Comparison of ENCODE assay signal across 27 cellular contexts in genomic region chr16:56975714-56976113, GRCh38. TPM values are rescaled to one million over a fixed set of nuclear protein-coding genes. Genes with fewer than 3 reads are reported as not detected.
DNase-seq lines count a peak whose midpoint lies in the region; ATAC-seq and TF ChIP-seq lines count a peak whose summit lies in the region.
"Had no signal": no experiment of that assay in that cellular context is flagged by ENCODE, and none has a peak within 500 bp of the region (broad histone marks: within the 10 kb centered on the region; RNA-seq: fewer than 3 reads in every experiment).

No MANE protein-coding gene starts in this region.

- H3K9ac ChIP-seq in BLaER1 treated with 17β-estradiol and CSF1 and Interleukin-3, amounts not matched to agents 10 nM and 100 nM: no peak overlapping the region

- H3K9me3 Mint-ChIP-seq in CD4-positive, alpha-beta T cell: no peaks in the 10 kb centered on the region
- no peaks in the 10 kb centered on the region for H3K9me3 Mint-ChIP-seq in activated T-helper 17 cell treated with anti-CD3 and anti-CD28 coated beads, Interleukin-2, amount 50 U/mL, for 72 hours
- no peaks in the 10 kb centered on the region for H3K9me3 Mint-ChIP-seq in naive B cell
- H3K9me3 Mint-ChIP-seq: CD14-positive monocyte had no signal

- peak overlapping the region; percentile 32 for H3K27ac Mint-ChIP-seq in CD4-positive, alpha-beta T cell
- H3K27ac Mint-ChIP-seq in activated T-helper 17 cell treated with anti-CD3 and anti-CD28 coated beads, Interleukin-2, amount 50 U/mL, for 72 hours: peak overlapping the region; percentile 55
- H3K27ac Mint-ChIP-seq in naive B cell: peak overlapping the region in 5 of 6 donors; percentile 21 to 94 (median 56)
- H3K27ac Mint-ChIP-seq: progenitor cell of endocrine pancreas had no signal

- ATAC-seq in CD4-positive, alpha-beta T cell (ENCODE audit: poor library complexity): peak; percentile 34
- ATAC-seq in activated T-helper 17 cell treated with anti-CD3 and anti-CD28 coated beads, Interleukin-2, amount 50 U/mL, for 72 hours (replicated peaks): no peak
- ATAC-seq in naive B cell (ENCODE audit: low read depth in 2 of 2) (no peak), GM21723 (IDR thresholded peaks at IDR 0.05; ENCODE audit: unreplicated experiment) (no peak), HG03342 (IDR thresholded peaks at IDR 0.05; ENCODE audit: unreplicated experiment) (no peak)
- ATAC-seq: foreskin keratinocyte, heart right ventricle, sciatic nerve had no signal

- peaks cover 39 to 88% (median 83%) of the 10 kb centered on the region in 10 experiments for H3K4me1 ChIP-seq in BLaER1 treated with 17β-estradiol and CSF1 and Interleukin-3, amounts not matched to agents 10 nM and 100 nM
- H3K4me1 ChIP-seq: ascending aorta, foreskin keratinocyte had no signal

- CTCF ChIA-PET in CD4-positive, alpha-beta T cell (lab: Charles Lee): interaction anchor here (0.6 to 1.1 kb wide), 2 partner anchors 70 to 108 kb away, joined by 3 read pairs; no protein-coding TSS in a partner anchor

- TF ChIP-seq CTCF in CD4-positive, alpha-beta T cell (IDR thresholded peaks at IDR 0.05): no peak

- H3K27ac ChIP-seq in BLaER1 treated with 17β-estradiol and CSF1 and Interleukin-3, amounts not matched to agents 10 nM and 100 nM: no peak overlapping the region
- no peak overlapping the region for H3K27ac ChIP-seq in CD4-positive, alpha-beta T cell (ENCODE audit: low read depth, low read length)
- H3K27ac ChIP-seq: ascending aorta, cardiac muscle cell, esophagus muscularis mucosa, foreskin keratinocyte, heart right ventricle had no signal

- no peaks in the 10 kb centered on the region for H4K20me1 ChIP-seq in BLaER1 treated with 17β-estradiol and CSF1 and Interleukin-3, amounts not matched to agents 10 nM and 100 nM

- H3K4me1 Mint-ChIP-seq in CD4-positive, alpha-beta T cell (ENCODE audit: low read depth): peaks cover 47% of the 10 kb centered on the region
- H3K4me1 Mint-ChIP-seq in activated T-helper 17 cell treated with anti-CD3 and anti-CD28 coated beads, Interleukin-2, amount 50 U/mL, for 72 hours: peaks cover 34% of the 10 kb centered on the region
- peaks cover 54 to 84% (median 75%) of the 10 kb centered on the region in 3 donors for H3K4me1 Mint-ChIP-seq in naive B cell

- H3K4me3 ChIP-seq in BLaER1 treated with 17β-estradiol and CSF1 and Interleukin-3, amounts not matched to agents 10 nM and 100 nM: no peak overlapping the region
- H3K4me3 ChIP-seq: ascending aorta, cardiac muscle cell, esophagus muscularis mucosa, heart right ventricle had no signal

- H3K9me3 ChIP-seq in BLaER1 treated with 17β-estradiol and CSF1 and Interleukin-3, amounts not matched to agents 10 nM and 100 nM (replicated peaks in 1 of 11): peaks cover 0 to 11% (median 0%) of the 10 kb centered on the region in 11 experiments; a peak in 6 of 22 replicates
- no peaks in the 10 kb centered on the region for H3K9me3 ChIP-seq in CD4-positive, alpha-beta T cell (ENCODE audit: control insufficient read depth, low read length)
- H3K9me3 ChIP-seq: ascending aorta, esophagus muscularis mucosa, heart right ventricle had no signal

- peak overlapping the region in 8 of 11 experiments; percentile 14 to 60 (median 38); a peak in 9 of 22 replicates for H3K4me2 ChIP-seq in BLaER1 treated with 17β-estradiol and CSF1 and Interleukin-3, amounts not matched to agents 10 nM and 100 nM

- POLR2A ChIA-PET in CD4-positive, alpha-beta T cell (lab: Charles Lee): interaction anchor here (1.1 to 1.6 kb wide), 5 partner anchors 9 to 66 kb away, joined by 3 to 5 read pairs (median 3); partner anchors contain the start of gene NLRC5

- no peaks in the 10 kb centered on the region for H3K27me3 ChIP-seq in BLaER1 treated with 17β-estradiol and CSF1 and Interleukin-3, amounts not matched to agents 10 nM and 100 nM
- H3K27me3 ChIP-seq in CD4-positive, alpha-beta T cell (ENCODE audit: control insufficient read depth, insufficient read depth, low read length): no peaks in the 10 kb centered on the region
- H3K27me3 ChIP-seq: ascending aorta, cardiac muscle cell, esophagus muscularis mucosa, heart right ventricle had no signal

- no peaks in the 10 kb centered on the region for H3K27me3 Mint-ChIP-seq in CD4-positive, alpha-beta T cell
- H3K27me3 Mint-ChIP-seq in activated T-helper 17 cell treated with anti-CD3 and anti-CD28 coated beads, Interleukin-2, amount 50 U/mL, for 72 hours: no peaks in the 10 kb centered on the region
- H3K27me3 Mint-ChIP-seq in naive B cell: no peaks in the 10 kb centered on the region

- H3K36me3 Mint-ChIP-seq in CD4-positive, alpha-beta T cell (ENCODE audit: low read depth): no peaks in the 10 kb centered on the region
- no peaks in the 10 kb centered on the region for H3K36me3 Mint-ChIP-seq in activated T-helper 17 cell treated with anti-CD3 and anti-CD28 coated beads, Interleukin-2, amount 50 U/mL, for 72 hours (ENCODE audit: low read depth)
- no peaks in the 10 kb centered on the region for H3K36me3 Mint-ChIP-seq in naive B cell
- H3K36me3 Mint-ChIP-seq: CD14-positive monocyte had no signal

- no peak for DNase-seq in CD4-positive, alpha-beta T cell
- DNase-seq in naive B cell: no peak
- DNase-seq in cortex of kidney (lab: John Stamatoyannopoulos, UW): no peak
- no peak for DNase-seq in DMS79 (lab: John Stamatoyannopoulos, UW)
- DNase-seq: activated gamma-delta T cell treated with Interleukin-2 at 50 U/mL for 16 hours; activated T-cell treated with anti-CD3 and anti-CD28 coated beads, Interleukin-2, amount 50 U/mL, for 1 hour; DMS153; foreskin keratinocyte; heart right ventricle; NCI-H1105; NCI-H2081; NCI-H226; stimulated activated CD4-positive, alpha-beta T cell treated with anti-CD3 and anti-CD28 coated beads, Interleukin-4, amount 100 ng/mL, for 24 hours; stimulated activated naive CD4-positive, alpha-beta T cell; SW 1271 had no signal

- no peak overlapping the region for H3K4me3 Mint-ChIP-seq in CD4-positive, alpha-beta T cell
- no peak overlapping the region for H3K4me3 Mint-ChIP-seq in activated T-helper 17 cell treated with anti-CD3 and anti-CD28 coated beads, Interleukin-2, amount 50 U/mL, for 72 hours
- H3K4me3 Mint-ChIP-seq in naive B cell: peak overlapping the region in 4 of 8 donors; percentile 8 to 81 (median 16)

- H3K36me3 ChIP-seq in BLaER1 treated with 17β-estradiol and CSF1 and Interleukin-3, amounts not matched to agents 10 nM and 100 nM: no peaks in the 10 kb centered on the region
- H3K36me3 ChIP-seq: ascending aorta, cardiac muscle cell, esophagus muscularis mucosa, heart right ventricle had no signal

- intact Hi-C loops in CD4-positive, alpha-beta T cell (cut with DNase I, micrococcal nuclease): no loop called here

RNA-seq across cellular contexts. Expression of gene NLRC5, which starts 13.6 kb away (rescaled TPM):
- 100 to 1,000 TPM; 424 to 434 TPM for total RNA-seq in CD4-positive, alpha-beta T cell
- total RNA-seq in activated T-helper 17 cell treated with anti-CD3 and anti-CD28 coated beads, Interleukin-2, amount 50 U/mL, for 72 hours: 100 to 1,000 TPM; 182 to 219 TPM
- 10 to 100 TPM in 5 of 6 donors, 1 to 10 TPM in 1; 2.9 to 42.9 (median 29.9) TPM for polyA plus RNA-seq in naive B cell (ENCODE audit: low read depth in 6 of 6)
- total RNA-seq: cardiac muscle cell, progenitor cell of endocrine pancreas had no signal
- polyA plus RNA-seq: cardiac muscle cell had no signal

RNA-seq across cellular contexts. Expression of gene CETP, which starts 14.0 kb away (rescaled TPM):
- total RNA-seq in CD4-positive, alpha-beta T cell: not detected
- total RNA-seq in activated T-helper 17 cell treated with anti-CD3 and anti-CD28 coated beads, Interleukin-2, amount 50 U/mL, for 72 hours: not detected
- polyA plus RNA-seq in naive B cell (ENCODE audit: low read depth in 6 of 6): under 1 TPM in 4 of 6 donors, not detected in 2; 0.25 to 0.72 (median 0.27) TPM
- total RNA-seq: ascending aorta, foreskin keratinocyte, H1, HT-29, progenitor cell of endocrine pancreas had no signal
- polyA plus RNA-seq: foreskin keratinocyte, H1 had no signal

RNA-seq across cellular contexts. Expression of gene HERPUD1, which starts 43.8 kb away (rescaled TPM):
- total RNA-seq in CD4-positive, alpha-beta T cell: 100 to 1,000 TPM; 217 to 227 TPM
- total RNA-seq in activated T-helper 17 cell treated with anti-CD3 and anti-CD28 coated beads, Interleukin-2, amount 50 U/mL, for 72 hours: 100 to 1,000 TPM; 162 to 186 TPM
- polyA plus RNA-seq in naive B cell (ENCODE audit: low read depth in 6 of 6): 1,000 to 10,000 TPM in 1 of 6 donors, 100 to 1,000 TPM in 5; 235 to 1,138 (median 264) TPM
